In genomic region chr20:62418709-62419487, GRCh38 we compare ENCODE assay signal across 34 cellular contexts. TPM values are rescaled to one million over a fixed set of nuclear protein-coding genes. Genes with fewer than 3 reads are reported as not detected.
"Had no signal": no experiment of that assay in that cellular context is flagged by ENCODE, and none has a peak within 500 bp of the region (broad histone marks: within the 10 kb centered on the region; RNA-seq: fewer than 3 reads in every experiment).

No MANE protein-coding gene starts in this region.

- H3K27ac Mint-ChIP-seq: activated CD4-positive, alpha-beta T cell treated with anti-CD3 and anti-CD28 coated beads, Interleukin-2, amount 10 ng/mL, durations not matched to agents 24 days and 14 days; activated CD8-positive, alpha-beta T cell treated with anti-CD3 and anti-CD28 coated beads for 36 hours; activated naive CD8-positive, alpha-beta T cell treated with anti-CD3 and anti-CD28 coated beads for 36 hours; activated T-cell treated with anti-CD3 and anti-CD28 coated beads, Interleukin-2, amount 50 U/mL, for 72 hours; activated T-helper 17 cell treated with anti-CD3 and anti-CD28 coated beads, Interleukin-2, amount 50 U/mL, for 72 hours; T-helper 1 cell treated with Interleukin-12 subunit alpha and Interleukin-12 subunit beta and Interleukin-4 antibody, amounts not matched to agents 30 μg/mL and 1 μg/mL, for 36 hours; T-helper 2 cell treated with Interferon-gamma antibody and Interleukin-4, amounts not matched to agents 5 μg/mL and 100 μg/mL, for 36 hours had no signal

- H3K9me3 Mint-ChIP-seq: activated CD4-positive, alpha-beta T cell treated with anti-CD3 and anti-CD28 coated beads, Interleukin-2, amount 10 ng/mL, durations not matched to agents 24 days and 14 days; activated CD8-positive, alpha-beta T cell treated with anti-CD3 and anti-CD28 coated beads for 36 hours; activated naive CD8-positive, alpha-beta T cell treated with anti-CD3 and anti-CD28 coated beads for 36 hours; activated T-helper 17 cell treated with anti-CD3 and anti-CD28 coated beads, Interleukin-2, amount 50 U/mL, for 72 hours; T-helper 1 cell treated with Interleukin-12 subunit alpha and Interleukin-12 subunit beta and Interleukin-4 antibody, amounts not matched to agents 30 μg/mL and 1 μg/mL, for 36 hours; T-helper 2 cell treated with Interferon-gamma antibody and Interleukin-4, amounts not matched to agents 5 μg/mL and 100 μg/mL, for 36 hours had no signal

- H3K27ac ChIP-seq: brain microvascular endothelial cell, SJSA1 had no signal

- DNase-seq: activated CD4-positive, alpha-beta T cell treated with anti-CD3 and anti-CD28 coated beads, Interleukin-2, amount 10 ng/mL, durations not matched to agents 24 days and 14 days; activated CD4-positive, alpha-beta T cell treated with anti-CD3 and anti-CD28 coated beads, Interleukin-2, amount 50 U/mL, for 4 hours; activated CD8-positive, alpha-beta T cell treated with anti-CD3 and anti-CD28 coated beads for 36 hours; activated effector memory CD4-positive, alpha-beta T cell treated with anti-CD3 and anti-CD28 coated beads, Interleukin-2, amount 50 U/mL, for 16 hours; activated naive CD4-positive, alpha-beta T cell; activated naive CD4-positive, alpha-beta T cell treated with anti-CD3 and anti-CD28 coated beads, Interleukin-2, amount 50 U/mL, for 16 hours; activated naive CD8-positive, alpha-beta T cell treated with anti-CD3 and anti-CD28 coated beads for 36 hours; activated T-cell treated with anti-CD3 and anti-CD28 coated beads, Interleukin-2, amount 50 U/mL, for 1 hour; activated T-cell treated with anti-CD3 and anti-CD28 coated beads, Interleukin-2, amount 50 U/mL, for 72 hours; amniotic stem cell; aorta; brain microvascular endothelial cell; central memory CD4-positive, alpha-beta T cell; NCI-H1092 treated with DMSO at 0.1 percent for 48 hours; NCI-H1417; NCI-H146; NCI-H187; NCI-H2029 treated with DMSO at 0.1 percent for 48 hours; NCI-H2107; NCI-H345; NCI-H524 treated with DMSO at 0.1 percent for 48 hours; SHP77 treated with DMSO at 0.1 percent for 48 hours; SK-N-SH had no signal

- H3K36me3 Mint-ChIP-seq: activated naive CD8-positive, alpha-beta T cell treated with anti-CD3 and anti-CD28 coated beads for 36 hours had no signal

- H3K9ac ChIP-seq: SK-N-SH had no signal

- H3K36me3 ChIP-seq: brain microvascular endothelial cell, SJSA1 had no signal

- H3K4me1 ChIP-seq: SJSA1 had no signal

- H3K4me3 Mint-ChIP-seq: activated CD4-positive, alpha-beta T cell treated with anti-CD3 and anti-CD28 coated beads, Interleukin-2, amount 10 ng/mL, durations not matched to agents 24 days and 14 days; activated CD8-positive, alpha-beta T cell treated with anti-CD3 and anti-CD28 coated beads for 36 hours; activated naive CD8-positive, alpha-beta T cell treated with anti-CD3 and anti-CD28 coated beads for 36 hours; activated T-cell treated with anti-CD3 and anti-CD28 coated beads, Interleukin-2, amount 50 U/mL, for 72 hours; activated T-helper 17 cell treated with anti-CD3 and anti-CD28 coated beads, Interleukin-2, amount 50 U/mL, for 72 hours; T-helper 1 cell treated with Interleukin-12 subunit alpha and Interleukin-12 subunit beta and Interleukin-4 antibody, amounts not matched to agents 30 μg/mL and 1 μg/mL, for 36 hours; T-helper 2 cell treated with Interferon-gamma antibody and Interleukin-4, amounts not matched to agents 5 μg/mL and 100 μg/mL, for 36 hours had no signal

- H3K27me3 Mint-ChIP-seq: activated CD4-positive, alpha-beta T cell treated with anti-CD3 and anti-CD28 coated beads, Interleukin-2, amount 10 ng/mL, durations not matched to agents 24 days and 14 days; activated CD8-positive, alpha-beta T cell treated with anti-CD3 and anti-CD28 coated beads for 36 hours; activated naive CD8-positive, alpha-beta T cell treated with anti-CD3 and anti-CD28 coated beads for 36 hours; activated T-helper 17 cell treated with anti-CD3 and anti-CD28 coated beads, Interleukin-2, amount 50 U/mL, for 72 hours had no signal

- H3K9me3 ChIP-seq: SJSA1, SK-N-SH had no signal

- FAIRE-seq: TTC549 had no signal

- H3K4me2 ChIP-seq: SK-N-SH had no signal

- ATAC-seq: activated CD8-positive, alpha-beta T cell treated with anti-CD3 and anti-CD28 coated beads for 36 hours; activated T-cell treated with anti-CD3 and anti-CD28 coated beads, Interleukin-2, amount 50 U/mL, for 72 hours; activated T-helper 17 cell treated with anti-CD3 and anti-CD28 coated beads, Interleukin-2, amount 50 U/mL, for 72 hours; Panc1 had no signal

- H3K4me3 ChIP-seq: SJSA1 had no signal

- H3K4me1 Mint-ChIP-seq: activated CD4-positive, alpha-beta T cell treated with anti-CD3 and anti-CD28 coated beads, Interleukin-2, amount 10 ng/mL, durations not matched to agents 24 days and 14 days; activated naive CD8-positive, alpha-beta T cell treated with anti-CD3 and anti-CD28 coated beads for 36 hours; activated T-helper 17 cell treated with anti-CD3 and anti-CD28 coated beads, Interleukin-2, amount 50 U/mL, for 72 hours had no signal

RNA-seq across cellular contexts. Expression of gene RBBP8NL, which starts 8.4 kb away (rescaled TPM):
- total RNA-seq: activated CD4-positive, alpha-beta T cell treated with anti-CD3 and anti-CD28 coated beads, Interleukin-2, amount 10 ng/mL, durations not matched to agents 24 days and 14 days; activated CD8-positive, alpha-beta memory T cell treated with anti-CD3 and anti-CD28 coated beads for 36 hours; activated CD8-positive, alpha-beta T cell treated with anti-CD3 and anti-CD28 coated beads for 36 hours; activated naive CD8-positive, alpha-beta T cell treated with anti-CD3 and anti-CD28 coated beads for 36 hours; activated T-cell treated with anti-CD3 and anti-CD28 coated beads, Interleukin-2, amount 50 U/mL, for 72 hours; activated T-helper 17 cell treated with anti-CD3 and anti-CD28 coated beads, Interleukin-2, amount 50 U/mL, for 72 hours; aorta; cerebellum; M059J; NCI-H460; RPMI7951; SJSA1 had no signal
- polyA plus RNA-seq: SK-N-SH had no signal

RNA-seq across cellular contexts. Expression of gene GATA5, which starts 56.9 kb away (rescaled TPM):
- total RNA-seq: activated CD4-positive, alpha-beta T cell treated with anti-CD3 and anti-CD28 coated beads, Interleukin-2, amount 10 ng/mL, durations not matched to agents 24 days and 14 days; activated CD8-positive, alpha-beta memory T cell treated with anti-CD3 and anti-CD28 coated beads for 36 hours; activated CD8-positive, alpha-beta T cell treated with anti-CD3 and anti-CD28 coated beads for 36 hours; activated naive CD8-positive, alpha-beta T cell treated with anti-CD3 and anti-CD28 coated beads for 36 hours; activated T-cell treated with anti-CD3 and anti-CD28 coated beads, Interleukin-2, amount 50 U/mL, for 72 hours; activated T-helper 17 cell treated with anti-CD3 and anti-CD28 coated beads, Interleukin-2, amount 50 U/mL, for 72 hours; cerebellum; M059J; RPMI7951; SJSA1 had no signal
- polyA plus RNA-seq: SK-N-SH had no signal
